28 cellular contexts compared by ENCODE assay signal in the genomic region with DNA sequence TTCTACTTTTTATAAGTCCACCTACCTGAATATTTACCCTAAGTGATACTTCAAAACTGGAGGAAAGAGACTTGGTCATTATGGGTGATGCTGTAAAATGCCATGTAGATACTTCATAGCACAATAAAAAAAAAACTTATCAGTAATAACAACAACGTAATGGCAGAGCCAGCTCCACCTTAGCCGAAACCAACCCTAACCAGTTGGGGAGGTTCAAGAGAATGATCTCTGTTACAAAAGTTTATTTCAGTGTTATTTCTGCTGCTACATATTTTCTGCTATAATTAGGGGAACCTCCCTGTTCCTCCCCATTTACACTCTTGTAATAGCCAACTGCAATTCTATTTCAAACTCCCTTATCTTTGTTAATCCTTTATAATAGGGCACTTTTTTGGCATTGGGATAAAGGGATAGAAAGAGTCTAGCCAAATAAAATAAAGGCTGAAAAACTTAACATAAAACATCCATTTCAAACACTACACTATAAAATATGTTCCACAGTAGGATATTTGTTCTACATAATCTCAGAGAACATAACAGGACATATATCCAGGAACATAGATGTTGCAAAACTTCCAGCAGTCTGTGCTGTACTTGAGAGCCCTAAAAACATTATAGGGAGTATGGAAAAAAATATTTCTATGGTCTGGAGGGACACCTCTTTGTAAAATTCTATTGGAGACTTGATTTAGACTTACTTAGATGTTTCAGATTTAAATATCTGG.
"Had no signal": no experiment of that assay in that cellular context is flagged by ENCODE, and none has a peak within 500 bp of the region (broad histone marks: within the 10 kb centered on the region; RNA-seq: fewer than 3 reads in every experiment).

No MANE protein-coding gene starts in this region.

- H3K36me3 Mint-ChIP-seq: mesothelial cell of epicardium; naive thymus-derived CD4-positive, alpha-beta T cell; natural killer cell treated with Interleukin-12 subunit alpha and Interleukin-12 subunit beta and Interleukin-15 and Interleukin-18, amount 100 ng/mL, for 72 hours; stimulated activated memory B cell treated with anti-CD40 and anti-IgM and Interleukin-4, amounts not matched to agents 10 μg/mL and 1 μg/mL and 100 μg/mL, for 72 hours had no signal

- H2AFZ ChIP-seq: parathyroid adenoma had no signal

- H3K4me1 ChIP-seq: left lung, lower lobe of right lung, parathyroid adenoma, right atrium auricular region, right lobe of liver, tibial nerve, upper lobe of left lung, vagina had no signal

- DNase-seq: hippocampal formation; kidney glomerular epithelial cell; left cardiac atrium; left lung; lower lobe of right lung; mammary epithelial cell; mesenchymal stem cell; naive thymus-derived CD4-positive, alpha-beta T cell; nucleus accumbens; right lobe of liver; stimulated activated CD4-positive, alpha-beta T cell treated with anti-CD3 and anti-CD28 coated beads, Interleukin-1b, Interleukin-23, amount 100 ng/mL, for 48 hours; stimulated activated CD4-positive, alpha-beta T cell treated with anti-CD3 and anti-CD28 coated beads, Interleukin-2, amount 100 ng/mL, for 48 hours; stimulated activated CD4-positive, alpha-beta T cell treated with anti-CD3 and anti-CD28 coated beads, Interleukin-4, amount 100 ng/mL, for 4 hours; stimulated activated CD8-positive, alpha-beta memory T cell treated with anti-CD3 and anti-CD28 coated beads, Interleukin-4, amount 100 ng/mL, for 48 hours; stimulated activated naive CD4-positive, alpha-beta T cell treated with Interleukin-2 at 50 U/mL for 16 hours; stimulated activated naive CD8-positive, alpha-beta T cell treated with anti-CD3 and anti-CD28 coated beads, Interleukin-15, amount 100 ng/mL, for 72 hours; substantia nigra; upper lobe of left lung had no signal

- H3K4me3 Mint-ChIP-seq: mesothelial cell of epicardium; naive thymus-derived CD4-positive, alpha-beta T cell; natural killer cell treated with Interleukin-12 subunit alpha and Interleukin-12 subunit beta and Interleukin-15 and Interleukin-18, amount 100 ng/mL, for 72 hours; neural crest cell; stimulated activated memory B cell treated with anti-CD40 and anti-IgM and Interleukin-4, amounts not matched to agents 10 μg/mL and 1 μg/mL and 100 μg/mL, for 72 hours; stimulated activated naive CD8-positive, alpha-beta T cell treated with anti-CD3 and anti-CD28 coated beads, Interleukin-15, amount 100 ng/mL, for 72 hours had no signal

- ATAC-seq: left cardiac atrium; left lung; lower lobe of right lung; naive thymus-derived CD4-positive, alpha-beta T cell; natural killer cell treated with Interleukin-12 subunit alpha and Interleukin-12 subunit beta and Interleukin-15 and Interleukin-18, amount 100 ng/mL, for 72 hours; right lobe of liver; stimulated activated memory B cell treated with anti-CD40 and anti-IgM and Interleukin-4, amounts not matched to agents 10 μg/mL and 1 μg/mL and 100 μg/mL, for 72 hours; stimulated activated naive CD8-positive, alpha-beta T cell treated with anti-CD3 and anti-CD28 coated beads, Interleukin-15, amount 100 ng/mL, for 72 hours had no signal

- H3K27me3 ChIP-seq: left lung, right atrium auricular region, right lobe of liver, upper lobe of left lung, vagina had no signal

- H3K27me3 Mint-ChIP-seq: naive thymus-derived CD4-positive, alpha-beta T cell; stimulated activated memory B cell treated with anti-CD40 and anti-IgM and Interleukin-4, amounts not matched to agents 10 μg/mL and 1 μg/mL and 100 μg/mL, for 72 hours; stimulated activated naive CD8-positive, alpha-beta T cell treated with anti-CD3 and anti-CD28 coated beads, Interleukin-15, amount 100 ng/mL, for 72 hours had no signal

- H3K4me1 Mint-ChIP-seq: naive thymus-derived CD4-positive, alpha-beta T cell; neural crest cell; stimulated activated memory B cell treated with anti-CD40 and anti-IgM and Interleukin-4, amounts not matched to agents 10 μg/mL and 1 μg/mL and 100 μg/mL, for 72 hours; stimulated activated naive CD8-positive, alpha-beta T cell treated with anti-CD3 and anti-CD28 coated beads, Interleukin-15, amount 100 ng/mL, for 72 hours had no signal

- H3K4me2 ChIP-seq: smooth muscle cell had no signal

- H3K27ac Mint-ChIP-seq: mesothelial cell of epicardium; naive thymus-derived CD4-positive, alpha-beta T cell; natural killer cell treated with Interleukin-12 subunit alpha and Interleukin-12 subunit beta and Interleukin-15 and Interleukin-18, amount 100 ng/mL, for 72 hours; stimulated activated memory B cell treated with anti-CD40 and anti-IgM and Interleukin-4, amounts not matched to agents 10 μg/mL and 1 μg/mL and 100 μg/mL, for 72 hours; stimulated activated naive CD8-positive, alpha-beta T cell treated with anti-CD3 and anti-CD28 coated beads, Interleukin-15, amount 100 ng/mL, for 72 hours had no signal

- H3K79me2 ChIP-seq: parathyroid adenoma had no signal

- H3K4me3 ChIP-seq: left lung, lower lobe of right lung, right atrium auricular region, right lobe of liver, smooth muscle cell, tibial nerve, upper lobe of left lung, vagina had no signal

- H3K9me3 Mint-ChIP-seq: natural killer cell treated with Interleukin-12 subunit alpha and Interleukin-12 subunit beta and Interleukin-15 and Interleukin-18, amount 100 ng/mL, for 72 hours; stimulated activated memory B cell treated with anti-CD40 and anti-IgM and Interleukin-4, amounts not matched to agents 10 μg/mL and 1 μg/mL and 100 μg/mL, for 72 hours; stimulated activated naive CD8-positive, alpha-beta T cell treated with anti-CD3 and anti-CD28 coated beads, Interleukin-15, amount 100 ng/mL, for 72 hours had no signal

- H3K27ac ChIP-seq: left lung, lower lobe of right lung, parathyroid adenoma, right atrium auricular region, right lobe of liver, tibial nerve, upper lobe of left lung, vagina had no signal

- H3K36me3 ChIP-seq: left lung, lower lobe of right lung, right atrium auricular region, right lobe of liver, tibial nerve, upper lobe of left lung, vagina had no signal

- H3K9me3 ChIP-seq: left lung, lower lobe of right lung, right atrium auricular region, right lobe of liver, tibial nerve, upper lobe of left lung, vagina had no signal

- FAIRE-seq: keratinocyte had no signal

- H3K9ac ChIP-seq: parathyroid adenoma had no signal
